ENCODE assay signal across 11 cellular contexts in the genomic region with DNA sequence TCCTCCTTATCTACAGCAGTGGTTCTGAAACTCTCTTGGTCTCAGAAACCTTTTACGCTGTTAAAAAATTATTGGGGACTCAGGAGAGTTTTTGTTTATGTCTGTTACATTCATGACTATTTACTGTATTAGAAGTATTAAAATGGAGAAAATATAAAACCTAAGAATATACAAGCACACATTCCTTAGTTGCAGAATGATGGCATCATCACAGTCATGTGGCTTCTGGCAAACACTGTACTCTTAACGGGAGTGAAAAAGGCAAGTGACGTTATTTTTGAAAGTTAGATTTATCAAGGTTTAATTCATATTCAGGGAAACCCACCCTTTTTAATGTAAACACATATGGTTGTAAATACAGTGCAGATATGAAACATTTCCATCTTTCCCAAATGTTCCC. TPM values are rescaled to one million over a fixed set of nuclear protein-coding genes. Genes with fewer than 3 reads are reported as not detected.
A peak's percentile ranks its signal among the peaks of the same experiment; 100 is the strongest.
DNase-seq lines count a peak whose midpoint lies in the region; ATAC-seq, FAIRE-seq and TF ChIP-seq lines count a peak whose summit lies in the region.
"Had no signal": no experiment of that assay in that cellular context is flagged by ENCODE, and none has a peak within 500 bp of the region (broad histone marks: within the 10 kb centered on the region; RNA-seq: fewer than 3 reads in every experiment).

No MANE protein-coding gene starts in this region.

- H3K4me1 ChIP-seq in lower lobe of right lung = peaks cover 24% of the 10 kb centered on the region
- peaks cover 0 to 27% (median 10%) of the 10 kb centered on the region in 4 donors for H3K4me1 ChIP-seq in transverse colon

- H3K4me1 Mint-ChIP-seq in MCF 10A (ENCODE audit: insufficient read depth, unreplicated experiment) = peaks cover 31% of the 10 kb centered on the region

- no peak for DNase-seq in HTR-8/SVneo (ENCODE audit: insufficient read length, low spot score)
- DNase-seq in MCF 10A (ENCODE audit: unreplicated experiment) = no peak
- DNase-seq in lower lobe of right lung = no peak
- DNase-seq in transverse colon = no peak
- no peak for DNase-seq in substantia nigra (lab: John Stamatoyannopoulos, UW)
- DNase-seq in stimulated activated naive CD4-positive, alpha-beta T cell (lab: John Stamatoyannopoulos, UW) = no peak
- no peak for DNase-seq in iPS-NIHi11 (ENCODE audit: low spot score)
- DNase-seq: effector memory CD4-positive, alpha-beta T cell; NCI-H1694; PC-9 had no signal

- no peaks in the 10 kb centered on the region for H3K27me3 Mint-ChIP-seq in MCF 10A (ENCODE audit: insufficient read depth, unreplicated experiment)

- no peaks in the 10 kb centered on the region for H3K9me3 ChIP-seq in lower lobe of right lung
- H3K9me3 ChIP-seq in transverse colon = no peaks in the 10 kb centered on the region

- ATAC-seq in lower lobe of right lung = peak in 1 of 2 donors; percentile 72
- ATAC-seq: WTC11 had no signal

- peak overlapping the region; percentile 80 for H3K27ac Mint-ChIP-seq in MCF 10A (ENCODE audit: low read depth, unreplicated experiment)
- H3K27ac Mint-ChIP-seq: WTC11 had no signal

- 40 to 50% methylated on average over 3 of the region's 3 CpGs for WGBS in transverse colon (ENCODE audit: low coverage in 1 of 2), 2 donors

- H3K36me3 ChIP-seq in lower lobe of right lung (no peaks in the 10 kb centered on the region), transverse colon (no peaks in the 10 kb centered on the region)

- FAIRE-seq in HTR-8/SVneo (lab: Jason Lieb, UNC) = peak; percentile 49

- CTCF ChIA-PET in MCF 10A (lab: Yijun Ruan, JAX) = interaction anchor here (0.6 kb wide), 1 partner anchor 43 kb away, joined by 3 read pairs; no protein-coding TSS in a partner anchor

- H3K27ac ChIP-seq in lower lobe of right lung (peak overlapping the region; percentile 57), transverse colon (peak overlapping the region; percentile 33 to 60 (median 46)), substantia nigra (ENCODE audit: low read depth, low read length, poor library complexity, severe bottlenecking) (no peak overlapping the region)
- H3K27ac ChIP-seq: PC-9 had no signal

- H3K36me3 Mint-ChIP-seq in MCF 10A (ENCODE audit: insufficient read depth, unreplicated experiment) = no peaks in the 10 kb centered on the region

- H3K4me3 ChIP-seq in lower lobe of right lung (no peak overlapping the region), transverse colon (no peak overlapping the region)
- H3K4me3 ChIP-seq: PC-9 had no signal

- H3K27me3 ChIP-seq in lower lobe of right lung (ENCODE audit: low read depth) = no peaks in the 10 kb centered on the region
- H3K27me3 ChIP-seq in transverse colon = no peaks in the 10 kb centered on the region

- TF ChIP-seq POLR2A in transverse colon (IDR thresholded peaks at IDR 0.05) = no peak

- in situ Hi-C loops in transverse colon (cut with MboI; ENCODE audit: low pct_ligation_motif_present in 1 of 4, low pct_unique_long_range_greater_than_20kb in 1 of 4, low sequenced_read_pairs in 3 of 4) = no loop called here

- POLR2A ChIA-PET in MCF 10A (lab: Yijun Ruan, JAX) = interaction anchor here (1.3 to 2.9 kb wide), 4 partner anchors 8 to 42 kb away, joined by 7 to 27 read pairs (median 12); no protein-coding TSS in a partner anchor

- no peaks in the 10 kb centered on the region for H3K9me3 Mint-ChIP-seq in MCF 10A (ENCODE audit: unreplicated experiment)

- intact Hi-C loops in MCF 10A (cut with micrococcal nuclease) (no loop called here), lower lobe of right lung (cut with DNase I) (no loop called here), transverse colon (cut with DNase I; ENCODE audit: low total_unique reads) (no loop called here)

- TF ChIP-seq EP300 in transverse colon (IDR thresholded peaks at IDR 0.05; ENCODE audit: low read depth) = no peak

- TF ChIP-seq CTCF in MCF 10A (IDR thresholded peaks at IDR 0.05; ENCODE audit: unreplicated experiment) (no peak), lower lobe of right lung (IDR thresholded peaks at IDR 0.05) (no peak), transverse colon (IDR thresholded peaks at IDR 0.05) (no peak)

- BruUV-seq in MCF 10A (replicated peaks; lab: Mats Ljungman, UMichigan) = no TSS peak

- H3K4me3 Mint-ChIP-seq in MCF 10A (ENCODE audit: unreplicated experiment) = peak overlapping the region; percentile 18
- H3K4me3 Mint-ChIP-seq: WTC11 had no signal

RNA-seq across cellular contexts. Expression of a gene that starts 43.7 kb away (rescaled TPM):
- total RNA-seq in MCF 10A (2022) (58.1 and 69.7 TPM in 2 replicates), lower lobe of right lung (46.8 TPM), transverse colon (100 to 1,000 TPM in 1 of 4 donors, 10 to 100 TPM in 3; 46.4 to 181 (median 81.7) TPM)
